1 cellular context compared by ENCODE assay signal in the genomic region with DNA sequence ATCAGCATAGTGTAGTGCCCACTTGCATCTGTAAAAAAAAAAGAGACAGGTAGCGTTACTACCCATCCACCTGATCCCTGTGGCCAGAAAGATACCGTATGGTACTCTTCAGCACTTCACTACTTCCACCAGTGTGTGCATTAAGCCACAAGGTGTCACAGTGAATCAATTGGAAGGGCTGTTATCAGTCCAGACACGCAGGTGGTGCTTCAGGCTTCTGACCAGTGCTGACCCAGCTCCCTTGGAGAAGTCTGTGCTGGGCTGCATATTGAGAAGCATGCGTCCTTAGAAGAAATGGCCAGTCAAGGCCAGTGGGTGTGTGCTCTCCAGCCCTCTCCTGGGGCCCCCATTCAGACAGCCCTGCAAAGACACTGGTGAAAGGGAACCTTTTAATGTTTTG.
TF ChIP-seq lines count a peak whose summit lies in the region.

No MANE protein-coding gene starts in this region.

TF ChIP-seq in H1, 55 proteins besides CTCF, POLR2A, EP300 and RAD21:
- TF ChIP-seq POLR2AphosphoS5 (IDR thresholded peaks at IDR 0.05; ENCODE audit: low read depth, low read length) (no peak), TAF7 (optimal IDR thresholded peaks at IDR 0.05; ENCODE audit: borderline replicate concordance, low read depth, low read length) (no peak), EGR1 (IDR thresholded peaks at IDR 0.05; ENCODE audit: borderline replicate concordance, low read depth, low read length) (no peak), SUZ12 (IDR thresholded peaks at IDR 0.05; ENCODE audit: low read length) (no peak), BCL11A (IDR thresholded peaks at IDR 0.05; ENCODE audit: low read depth in 2 of 2, low read length in 2 of 2) (no peak), SIN3A (conservative IDR thresholded peaks at IDR 0.05 in 1 of 2, IDR thresholded peaks at IDR 0.05 in 1 of 2; ENCODE audit: low read depth in 1 of 2, low read length in 2 of 2) (no peak), TEAD4 (IDR thresholded peaks at IDR 0.05; ENCODE audit: low read depth, low read length) (no peak), PHF8 (conservative IDR thresholded peaks at IDR 0.05; ENCODE audit: low read depth, low read length) (no peak), ZNF274 (IDR thresholded peaks at IDR 0.05; ENCODE audit: borderline replicate concordance, extremely low read depth, low read length) (no peak)
TF ChIP-seq in H1: peak in this region for 0.
